Comparison of ENCODE assay signal across 25 cellular contexts in genomic region chr1:50852889-50853288, GRCh38.
DNase-seq lines count a peak whose midpoint lies in the region; ATAC-seq and TF ChIP-seq lines count a peak whose summit lies in the region.
"Had no signal": no experiment of that assay in that cellular context is flagged by ENCODE, and none has a peak within 500 bp of the region (broad histone marks: within the 10 kb centered on the region; RNA-seq: fewer than 3 reads in every experiment).

No MANE protein-coding gene starts in this region.

- no peaks in the 10 kb centered on the region for H3K27me3 ChIP-seq in ACC112 (ENCODE audit: insufficient read depth, low read length)
- H3K27me3 ChIP-seq in liver (ENCODE audit: control insufficient read depth in 4 of 4, insufficient read depth in 4 of 4, low read length in 3 of 4), result no peaks in the 10 kb centered on the region
- H3K27me3 ChIP-seq: BLaER1, body of pancreas, gastrocnemius medialis, tibial artery had no signal

- no peak for TF ChIP-seq RAD21 in liver (IDR thresholded peaks at IDR 0.05)

- H3K36me3 ChIP-seq in ACC112 (ENCODE audit: insufficient read depth, low read length) (no peaks in the 10 kb centered on the region; the same call in 1 of the 2 replicates), SK-N-MC (ENCODE audit: insufficient read depth, low read length) (0 out of 2 replicates have a peak, but pooled peaks cover 6% of the 10 kb centered on the region), liver (ENCODE audit: control insufficient read depth in 4 of 4, insufficient read depth in 3 of 4, low read depth in 1 of 4, low read length in 3 of 4) (no peaks in the 10 kb centered on the region)
- H3K36me3 ChIP-seq: gastrocnemius medialis, tibial artery had no signal

- WGBS in liver, result 61% methylated on average over 1 of the region's 1 CpG

- H2AFZ ChIP-seq in ACC112 (ENCODE audit: low read length, unreplicated experiment), result no peak overlapping the region
- H2AFZ ChIP-seq: GM23338 had no signal

- H3K4me3 ChIP-seq in ACC112 (ENCODE audit: low read depth, low read length) (peak overlapping the region; percentile 38; the same call in 1 of the 2 replicates), SK-N-MC (peak overlapping the region; percentile 60), liver (ENCODE audit: low read depth in 1 of 3, low read length in 3 of 3) (no peak overlapping the region)
- H3K4me3 ChIP-seq: A549, BLaER1, body of pancreas, gastrocnemius medialis, GM23338, tibial artery had no signal

- H3K4me1 ChIP-seq in ACC112 (ENCODE audit: control insufficient read depth, insufficient read depth, low read length, unreplicated experiment) (peaks cover 5% of the 10 kb centered on the region), liver (ENCODE audit: control insufficient read depth in 4 of 4, insufficient read depth in 4 of 4, low read length in 3 of 4) (peaks cover 0 to 15% (median 8%) of the 10 kb centered on the region in 4 donors)
- H3K4me1 ChIP-seq: BLaER1, tibial artery had no signal

- H3K9ac ChIP-seq in SK-N-MC (ENCODE audit: insufficient read length) (peak overlapping the region; percentile 0), liver (ENCODE audit: low read depth in 1 of 2, low read length in 2 of 2) (no peak overlapping the region)
- H3K9ac ChIP-seq: BLaER1 had no signal

- no peak overlapping the region for H3K27ac ChIP-seq in ACC112 (ENCODE audit: low read depth, low read length)
- H3K27ac ChIP-seq in SK-N-MC, result peak overlapping the region; percentile 47
- peak overlapping the region; percentile 6 to 25 for H3K27ac ChIP-seq in liver (ENCODE audit: low read depth in 1 of 2, low read length in 2 of 2)
- H3K27ac ChIP-seq: A549, BLaER1, body of pancreas, gastrocnemius medialis, tibial artery had no signal

- no peaks in the 10 kb centered on the region for H3K9me3 ChIP-seq in SK-N-MC (ENCODE audit: low read depth, low read length)
- no peaks in the 10 kb centered on the region for H3K9me3 ChIP-seq in liver (ENCODE audit: control insufficient read depth in 4 of 4, low read length in 3 of 4)
- H3K9me3 ChIP-seq: A549, body of pancreas, gastrocnemius medialis had no signal

- peak; percentile 69 to 89 for DNase-seq in NCI-H1930 (lab: John Stamatoyannopoulos, UW)
- DNase-seq in SK-N-MC (ENCODE audit: low read depth, low spot score), result no peak
- DNase-seq in T-helper 1 cell, result no peak
- DNase-seq in NCI-H82 (lab: John Stamatoyannopoulos, UW), result no peak
- DNase-seq: activated CD4-positive, alpha-beta memory T cell treated with anti-CD3 and anti-CD28 coated beads for 36 hours; activated effector memory CD4-positive, alpha-beta T cell treated with anti-CD3 and anti-CD28 coated beads, Interleukin-2, amount 50 U/mL, for 16 hours; activated naive CD8-positive, alpha-beta T cell treated with anti-CD3 and anti-CD28 coated beads, Interleukin-2, amount 50 U/mL, for 24 hours; body of pancreas; effector memory CD4-positive, alpha-beta T cell; gastrocnemius medialis; NCI-H1105 treated with DMSO at 0.1 percent for 48 hours; NCI-H226; RPMI8226; stimulated activated CD4-positive, alpha-beta T cell treated with anti-CD3 and anti-CD28 coated beads, Interleukin-2, amount 100 ng/mL, for 48 hours; stimulated activated naive CD4-positive, alpha-beta T cell treated with Interleukin-2 at 50 U/mL for 16 hours; T-helper 9 cell; tibial artery had no signal

- no peak for TF ChIP-seq CTCF in liver (IDR thresholded peaks at IDR 0.05; ENCODE audit: low read depth, low read length, missing input control)

- H3K79me2 ChIP-seq in ACC112 (ENCODE audit: control insufficient read depth, insufficient read depth, low read length, unreplicated experiment), result no peaks in the 10 kb centered on the region

- ATAC-seq in GM18873 (IDR thresholded peaks at IDR 0.05; ENCODE audit: low FRiP score, unreplicated experiment), result no peak
- ATAC-seq in HG03439 (IDR thresholded peaks at IDR 0.05; ENCODE audit: unreplicated experiment), result no peak
- ATAC-seq: A549; activated naive CD8-positive, alpha-beta T cell treated with anti-CD3 and anti-CD28 coated beads, Interleukin-2, amount 50 U/mL, for 24 hours; body of pancreas; esophagus mucosa; gastrocnemius medialis; GM23338 had no signal

TF ChIP-seq in liver, 16 proteins besides CTCF, POLR2A, EP300 and RAD21:
- TF ChIP-seq EGR1 (IDR thresholded peaks at IDR 0.05; ENCODE audit: low read depth in 2 of 2), result no peak
- no peak for TF ChIP-seq YY1 (IDR thresholded peaks at IDR 0.05)
- no peak for TF ChIP-seq SP1 (IDR thresholded peaks at IDR 0.05)
- no peak for TF ChIP-seq HNF4G (IDR thresholded peaks at IDR 0.05)
- TF ChIP-seq, protein P1, sequence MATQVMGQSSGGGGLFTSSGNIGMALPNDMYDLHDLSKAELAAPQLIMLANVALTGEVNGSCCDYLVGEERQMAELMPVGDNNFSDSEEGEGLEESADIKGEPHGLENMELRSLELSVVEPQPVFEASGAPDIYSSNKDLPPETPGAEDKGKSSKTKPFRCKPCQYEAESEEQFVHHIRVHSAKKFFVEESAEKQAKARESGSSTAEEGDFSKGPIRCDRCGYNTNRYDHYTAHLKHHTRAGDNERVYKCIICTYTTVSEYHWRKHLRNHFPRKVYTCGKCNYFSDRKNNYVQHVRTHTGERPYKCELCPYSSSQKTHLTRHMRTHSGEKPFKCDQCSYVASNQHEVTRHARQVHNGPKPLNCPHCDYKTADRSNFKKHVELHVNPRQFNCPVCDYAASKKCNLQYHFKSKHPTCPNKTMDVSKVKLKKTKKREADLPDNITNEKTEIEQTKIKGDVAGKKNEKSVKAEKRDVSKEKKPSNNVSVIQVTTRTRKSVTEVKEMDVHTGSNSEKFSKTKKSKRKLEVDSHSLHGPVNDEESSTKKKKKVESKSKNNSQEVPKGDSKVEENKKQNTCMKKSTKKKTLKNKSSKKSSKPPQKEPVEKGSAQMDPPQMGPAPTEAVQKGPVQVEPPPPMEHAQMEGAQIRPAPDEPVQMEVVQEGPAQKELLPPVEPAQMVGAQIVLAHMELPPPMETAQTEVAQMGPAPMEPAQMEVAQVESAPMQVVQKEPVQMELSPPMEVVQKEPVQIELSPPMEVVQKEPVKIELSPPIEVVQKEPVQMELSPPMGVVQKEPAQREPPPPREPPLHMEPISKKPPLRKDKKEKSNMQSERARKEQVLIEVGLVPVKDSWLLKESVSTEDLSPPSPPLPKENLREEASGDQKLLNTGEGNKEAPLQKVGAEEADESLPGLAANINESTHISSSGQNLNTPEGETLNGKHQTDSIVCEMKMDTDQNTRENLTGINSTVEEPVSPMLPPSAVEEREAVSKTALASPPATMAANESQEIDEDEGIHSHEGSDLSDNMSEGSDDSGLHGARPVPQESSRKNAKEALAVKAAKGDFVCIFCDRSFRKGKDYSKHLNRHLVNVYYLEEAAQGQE (IDR thresholded peaks at IDR 0.05), result no peak
- TF ChIP-seq, protein P2, sequence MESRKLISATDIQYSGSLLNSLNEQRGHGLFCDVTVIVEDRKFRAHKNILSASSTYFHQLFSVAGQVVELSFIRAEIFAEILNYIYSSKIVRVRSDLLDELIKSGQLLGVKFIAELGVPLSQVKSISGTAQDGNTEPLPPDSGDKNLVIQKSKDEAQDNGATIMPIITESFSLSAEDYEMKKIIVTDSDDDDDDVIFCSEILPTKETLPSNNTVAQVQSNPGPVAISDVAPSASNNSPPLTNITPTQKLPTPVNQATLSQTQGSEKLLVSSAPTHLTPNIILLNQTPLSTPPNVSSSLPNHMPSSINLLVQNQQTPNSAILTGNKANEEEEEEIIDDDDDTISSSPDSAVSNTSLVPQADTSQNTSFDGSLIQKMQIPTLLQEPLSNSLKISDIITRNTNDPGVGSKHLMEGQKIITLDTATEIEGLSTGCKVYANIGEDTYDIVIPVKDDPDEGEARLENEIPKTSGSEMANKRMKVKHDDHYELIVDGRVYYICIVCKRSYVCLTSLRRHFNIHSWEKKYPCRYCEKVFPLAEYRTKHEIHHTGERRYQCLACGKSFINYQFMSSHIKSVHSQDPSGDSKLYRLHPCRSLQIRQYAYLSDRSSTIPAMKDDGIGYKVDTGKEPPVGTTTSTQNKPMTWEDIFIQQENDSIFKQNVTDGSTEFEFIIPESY (IDR thresholded peaks at IDR 0.05), result no peak
- TF ChIP-seq, protein P3, sequence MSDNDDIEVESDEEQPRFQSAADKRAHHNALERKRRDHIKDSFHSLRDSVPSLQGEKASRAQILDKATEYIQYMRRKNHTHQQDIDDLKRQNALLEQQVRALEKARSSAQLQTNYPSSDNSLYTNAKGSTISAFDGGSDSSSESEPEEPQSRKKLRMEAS (IDR thresholded peaks at IDR 0.05), result no peak
- no peak for TF ChIP-seq RXRA (IDR thresholded peaks at IDR 0.05)
- no peak for TF ChIP-seq TAF1 (conservative IDR thresholded peaks at IDR 0.05)
- no peak for TF ChIP-seq NR2F2 (IDR thresholded peaks at IDR 0.05)
- TF ChIP-seq, protein P4, sequence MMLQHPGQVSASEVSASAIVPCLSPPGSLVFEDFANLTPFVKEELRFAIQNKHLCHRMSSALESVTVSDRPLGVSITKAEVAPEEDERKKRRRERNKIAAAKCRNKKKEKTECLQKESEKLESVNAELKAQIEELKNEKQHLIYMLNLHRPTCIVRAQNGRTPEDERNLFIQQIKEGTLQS (IDR thresholded peaks at IDR 0.05), result no peak
- no peak for TF ChIP-seq GABPA (IDR thresholded peaks at IDR 0.05 in 1 of 2, conservative IDR thresholded peaks at IDR 0.05 in 1 of 2)
- TF ChIP-seq FOXA2 (IDR thresholded peaks at IDR 0.05), result no peak
- no peak for TF ChIP-seq JUND (IDR thresholded peaks at IDR 0.05)
- TF ChIP-seq HNF4A (conservative IDR thresholded peaks at IDR 0.05), result no peak
- no peak for TF ChIP-seq FOXA1 (IDR thresholded peaks at IDR 0.05)
TF ChIP-seq in liver: peak in this region for 0.

Comparison
In these comparisons a context has a peak if more than half of its experiments do, and no peak if none do; other contexts are left out.
1. H3K4me3 ChIP-seq: peak in ACC112 (single experiment) and SK-N-MC (single experiment); none in liver (0 of 3).
2. DNase-seq: peak in NCI-H1930 (2 of 2); none in SK-N-MC (single experiment), T-helper 1 cell (0 of 5) and NCI-H82 (single experiment).